In the genomic region with DNA sequence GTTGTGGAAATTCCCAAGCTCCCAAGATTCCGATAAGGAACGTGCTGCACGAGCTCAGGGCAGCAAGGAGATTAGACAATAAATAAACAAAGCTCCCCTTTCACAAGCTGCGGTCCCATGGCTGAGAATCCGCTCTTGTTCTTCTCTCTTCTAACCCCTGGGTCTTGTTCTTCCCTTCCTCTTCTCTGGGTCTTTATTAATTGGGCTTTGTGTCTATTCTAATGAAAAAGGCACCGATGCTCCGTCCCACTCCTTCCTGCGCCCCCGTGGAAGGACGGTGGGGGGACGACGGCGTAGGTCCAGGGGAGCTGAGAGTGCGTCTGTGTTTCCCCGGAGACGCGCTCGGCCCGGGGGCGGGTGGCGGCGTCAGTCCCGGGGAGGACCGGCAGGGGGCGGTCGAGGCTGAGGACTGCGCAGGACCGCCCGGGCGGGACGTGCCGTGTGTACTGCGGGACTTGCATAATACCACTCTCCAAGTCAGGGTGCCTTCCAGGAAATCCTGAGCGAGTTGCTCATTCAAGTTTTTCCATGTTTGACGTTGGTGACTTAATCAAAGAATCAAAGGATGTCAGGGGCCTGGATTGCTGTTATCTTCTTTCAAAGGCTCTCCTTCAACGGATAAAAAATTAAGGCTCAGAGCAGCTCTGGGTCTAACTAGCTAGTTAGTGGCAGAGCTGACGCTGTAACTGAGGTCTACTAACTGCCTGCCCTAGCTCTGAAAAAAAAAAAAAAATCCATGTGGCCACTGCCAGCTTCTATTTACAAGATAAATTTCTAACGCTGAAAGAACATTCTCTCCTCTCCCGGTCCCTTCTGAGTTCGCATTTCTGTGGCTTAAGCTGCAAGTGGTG, we compare ENCODE assay signal across 8 cellular contexts.
A peak's percentile ranks its signal among the peaks of the same experiment; 100 is the strongest.
DNase-seq lines count a peak whose midpoint lies in the region; ATAC-seq, FAIRE-seq and TF ChIP-seq lines count a peak whose summit lies in the region.

No MANE protein-coding gene starts in this region.

- no peaks in the 10 kb centered on the region for H3K36me3 Mint-ChIP-seq in astrocyte (ENCODE audit: low read depth, unreplicated experiment)

- DNase-seq in GDM1 (lab: John Stamatoyannopoulos, UW) (peak; percentile 61), H4 (ENCODE audit: low spot score) (peak; percentile 90), T-helper 22 cell (ENCODE audit: low read depth) (peak; percentile 11), astrocyte (ENCODE audit: low read depth) (peak; percentile 82), hypothalamus (lab: John Stamatoyannopoulos, UW) (peak; percentile 28 to 91 (median 77)), retina (peak; percentile 93), aorta (peak; percentile 90 to 96)

- no peaks in the 10 kb centered on the region for H3K27me3 ChIP-seq in astrocyte (ENCODE audit: insufficient read depth, low read length)
- no peaks in the 10 kb centered on the region for H3K27me3 ChIP-seq in aorta (ENCODE audit: control insufficient read depth in 1 of 2, insufficient read depth in 2 of 2, low read length in 1 of 2)

- peak overlapping the region; percentile 51 for H3K4me3 ChIP-seq in astrocyte (ENCODE audit: insufficient read depth, low read depth, low read length)
- H3K4me3 ChIP-seq in aorta (ENCODE audit: low read length in 2 of 2) = peak overlapping the region; percentile 27 to 46

- H3K4me2 ChIP-seq in astrocyte (ENCODE audit: low read length) = peak overlapping the region; percentile 88

- ATAC-seq in aorta (ENCODE audit: low FRiP score) = peak; percentile 100

- H3K36me3 ChIP-seq in astrocyte (ENCODE audit: insufficient read depth, low read length) = no peaks in the 10 kb centered on the region
- H3K36me3 ChIP-seq in aorta (ENCODE audit: control insufficient read depth in 1 of 2, insufficient read depth in 2 of 2, low read length in 1 of 2) = no peaks in the 10 kb centered on the region

- intact Hi-C loops in aorta (cut with DNase I) = loop anchor here (2.0 to 5.0 kb wide), 6 partner anchors 65 to 296 kb away; no protein-coding TSS in a partner anchor

- peak; percentile 41 for FAIRE-seq in astrocyte (lab: Jason Lieb, UNC)

- H3K27ac Mint-ChIP-seq in astrocyte (ENCODE audit: unreplicated experiment) = peak overlapping the region; percentile 75

- TF ChIP-seq CTCF in LNCAP (IDR thresholded peaks at IDR 0.05) = peak; percentile 98
- peak; percentile 62 for TF ChIP-seq CTCF in astrocyte (IDR thresholded peaks at IDR 0.05; ENCODE audit: insufficient read depth, low read depth, low read length)

- no peaks in the 10 kb centered on the region for H4K20me1 ChIP-seq in astrocyte (ENCODE audit: insufficient read depth, low read length)

- H3K27ac ChIP-seq in astrocyte (ENCODE audit: low read depth, low read length) = peak overlapping the region; percentile 48
- H3K27ac ChIP-seq in aorta (ENCODE audit: low read depth in 1 of 2, low read length in 2 of 2) = peak overlapping the region in 1 of 2 donors; percentile 70

- H3K4me1 ChIP-seq in astrocyte (ENCODE audit: insufficient read depth, low read length) = peaks cover 5% of the 10 kb centered on the region
- no peaks in the 10 kb centered on the region for H3K4me1 ChIP-seq in aorta (ENCODE audit: control insufficient read depth in 1 of 2, insufficient read depth in 2 of 2, low read length in 2 of 2)

- peak overlapping the region; percentile 75 for H2AFZ ChIP-seq in astrocyte (ENCODE audit: low read depth, low read length)

- WGBS in aorta, 2 donors = 1% methylated on average over 40 of the region's 40 CpGs

- H3K4me3 Mint-ChIP-seq in astrocyte (ENCODE audit: unreplicated experiment) = peak overlapping the region; percentile 85

- H3K9ac ChIP-seq in astrocyte (ENCODE audit: low read length) = peak overlapping the region; percentile 73

- no peaks in the 10 kb centered on the region for H3K9me3 ChIP-seq in astrocyte (ENCODE audit: insufficient read depth, low read depth, low read length)
- H3K9me3 ChIP-seq in aorta (ENCODE audit: control insufficient read depth, low read length) = no peaks in the 10 kb centered on the region

- no peaks in the 10 kb centered on the region for H3K9me3 Mint-ChIP-seq in astrocyte (ENCODE audit: unreplicated experiment)

- no peaks in the 10 kb centered on the region for H3K79me2 ChIP-seq in astrocyte (ENCODE audit: insufficient read depth, low read length)

- H3K4me1 Mint-ChIP-seq in astrocyte (ENCODE audit: low read depth, unreplicated experiment) = no peaks in the 10 kb centered on the region

- no peaks in the 10 kb centered on the region for H3K27me3 Mint-ChIP-seq in astrocyte (ENCODE audit: low read depth, unreplicated experiment)

Comparison
In these comparisons a context has a peak if more than half of its experiments do, and no peak if none do; other contexts are left out.
1. DNase-seq: peak in every context shown above with its lines; median percentile 93 in retina; 93 in aorta; 90 in H4; 82 in astrocyte; 77 in hypothalamus; 61 in GDM1; 11 in T-helper 22 cell.